In genomic region chr10:130108934-130109604, GRCh38 we compare ENCODE assay signal across 8 cellular contexts. TPM values are rescaled to one million over a fixed set of nuclear protein-coding genes. Genes with fewer than 3 reads are reported as not detected.
DNase-seq lines count a peak whose midpoint lies in the region; ATAC-seq, FAIRE-seq and TF ChIP-seq lines count a peak whose summit lies in the region.

No MANE protein-coding gene starts in this region.

- peaks cover 13% of the 10 kb centered on the region; the same call in 2 of the 3 replicates for H3K4me1 ChIP-seq in A549
- H3K4me1 ChIP-seq in HAP-1: peaks cover 8% of the 10 kb centered on the region
- H3K4me1 ChIP-seq in mesenchymal stem cell (ENCODE audit: control insufficient read depth, insufficient read depth, low read depth, low read length): peaks cover 11% of the 10 kb centered on the region

- in situ Hi-C loops in HAP-1 (cut with MboI; ENCODE audit: low sequenced_read_pairs): loop anchor here (25.0 kb wide), 1 partner anchor 247 kb away; no protein-coding TSS in a partner anchor

- peak overlapping the region; percentile 72 for H3K4me3 Mint-ChIP-seq in activated naive CD8-positive, alpha-beta T cell treated with anti-CD3 and anti-CD28 coated beads for 36 hours

- H3K27ac ChIP-seq in A549 (peak overlapping the region in 1 of 2 experiments; percentile 94; a peak in 3 of 6 replicates), mesenchymal stem cell (ENCODE audit: low read length, poor library complexity, severe bottlenecking) (no peak overlapping the region)

- H3K79me1 ChIP-seq in mesenchymal stem cell (replicated peaks; ENCODE audit: low read length, poor library complexity, severe bottlenecking): peaks cover 17% of the 10 kb centered on the region

- no peak for TF ChIP-seq POLR2A in A549 (IDR thresholded peaks at IDR 0.05; ENCODE audit: low read length)

- peak overlapping the region; percentile 84 for H3K27ac Mint-ChIP-seq in activated naive CD8-positive, alpha-beta T cell treated with anti-CD3 and anti-CD28 coated beads for 36 hours

- 60% methylated on average over 6 of the region's 6 CpGs for WGBS in A549 (ENCODE audit: missing lambda C conversion rate)
- 65% methylated on average over 6 of the region's 6 CpGs for WGBS in mesenchymal stem cell

- TF ChIP-seq EP300 in A549 (IDR thresholded peaks at IDR 0.05): no peak

- H3K9ac ChIP-seq in mesenchymal stem cell (ENCODE audit: low read length): peak overlapping the region; percentile 97

- no peak overlapping the region for H2BK15ac ChIP-seq in mesenchymal stem cell (ENCODE audit: low read depth, poor library complexity, severe bottlenecking)

- no peak overlapping the region for H3K14ac ChIP-seq in mesenchymal stem cell (ENCODE audit: low read length in 2 of 2)

- POLR2A ChIA-PET in A549 (lab: Yijun Ruan, JAX): interaction anchor here (0.5 to 2.9 kb wide), 10 partner anchors 10 to 138 kb away, joined by 3 to 188 read pairs (median 6); partner anchors contain the start of gene GLRX3

- H4K8ac ChIP-seq in mesenchymal stem cell (ENCODE audit: low read length): peak overlapping the region; percentile 43

- no peak overlapping the region for H4K91ac ChIP-seq in mesenchymal stem cell (ENCODE audit: low read length)

- peak overlapping the region; percentile 78 for H3K4me3 ChIP-seq in A549
- H3K4me3 ChIP-seq in HAP-1: peak overlapping the region; percentile 68
- H3K4me3 ChIP-seq in mesenchymal stem cell (ENCODE audit: insufficient read depth in 1 of 2, low read depth in 1 of 2, low read length in 2 of 2): peak overlapping the region in 1 of 2 experiments; percentile 98

- intact Hi-C loops in posterior vena cava (cut with DNase I): no loop called here

- DNase-seq in A549 (ENCODE audit: low read depth in 1 of 2, low spot score in 1 of 2): no peak
- DNase-seq in HAP-1 (ENCODE audit: low spot score in 2 of 2): no peak
- DNase-seq in activated naive CD8-positive, alpha-beta T cell treated with anti-CD3 and anti-CD28 coated beads for 36 hours: peak; percentile 15
- DNase-seq in mesenchymal stem cell: no peak
- DNase-seq in NCI-H2196 (lab: John Stamatoyannopoulos, UW; ENCODE audit: unreplicated experiment): no peak
- DNase-seq in posterior vena cava (ENCODE audit: low spot score): no peak
- DNase-seq in NCI-H2107 (lab: John Stamatoyannopoulos, UW): no peak

- no peak overlapping the region for H3K18ac ChIP-seq in mesenchymal stem cell (ENCODE audit: low read depth in 1 of 2, low read length in 2 of 2)

- ATAC-seq in A549: no peak
- no peak for ATAC-seq in GM21576 (IDR thresholded peaks at IDR 0.05; ENCODE audit: unreplicated experiment)

- CTCF ChIA-PET in A549 (lab: Yijun Ruan, JAX): interaction anchor here (0.6 to 3.2 kb wide), 17 partner anchors 10 to 1880 kb away, joined by 3 to 36 read pairs (median 5); partner anchors contain the start of gene GLRX3

- TF ChIP-seq RAD21 in A549 (conservative IDR thresholded peaks at IDR 0.05 in 1 of 2, IDR thresholded peaks at IDR 0.05 in 1 of 2): no peak

- H3K23ac ChIP-seq in mesenchymal stem cell (ENCODE audit: low read length in 2 of 2): no peak overlapping the region

- H3K36me3 Mint-ChIP-seq in activated naive CD8-positive, alpha-beta T cell treated with anti-CD3 and anti-CD28 coated beads for 36 hours: peaks cover 32% of the 10 kb centered on the region

- TF ChIP-seq CTCF in A549 (IDR thresholded peaks at IDR 0.05): no peak

- H3K27me3 ChIP-seq in HAP-1 (ENCODE audit: low read depth): no peaks in the 10 kb centered on the region
- H3K27me3 ChIP-seq in mesenchymal stem cell (ENCODE audit: control insufficient read depth in 1 of 2, insufficient read depth in 1 of 2, low read length in 2 of 2): no peaks in the 10 kb centered on the region

- peak overlapping the region; percentile 41 for H2AK5ac ChIP-seq in mesenchymal stem cell (ENCODE audit: low read length, severe bottlenecking)

- H3K9me3 ChIP-seq in A549 (no peaks in the 10 kb centered on the region), HAP-1 (no peaks in the 10 kb centered on the region; the same call in 1 of the 2 replicates), mesenchymal stem cell (ENCODE audit: control insufficient read depth, low read length) (no peaks in the 10 kb centered on the region)

- no peak overlapping the region for H2BK5ac ChIP-seq in mesenchymal stem cell (ENCODE audit: low read depth, low read length, poor library complexity, severe bottlenecking)

- H3K4ac ChIP-seq in mesenchymal stem cell (ENCODE audit: low read depth in 1 of 2, low read length in 2 of 2): no peak overlapping the region

- peaks cover 2% of the 10 kb centered on the region for H3K9me3 Mint-ChIP-seq in activated naive CD8-positive, alpha-beta T cell treated with anti-CD3 and anti-CD28 coated beads for 36 hours

- H3K4me1 Mint-ChIP-seq in activated naive CD8-positive, alpha-beta T cell treated with anti-CD3 and anti-CD28 coated beads for 36 hours: peaks cover 40% of the 10 kb centered on the region

- no peak for FAIRE-seq in A549 (lab: Jason Lieb, UNC)

- no peaks in the 10 kb centered on the region; the same call in 1 of the 2 replicates for H3K36me3 ChIP-seq in HAP-1 (replicated peaks)
- peaks cover 3 to 6% of the 10 kb centered on the region in 2 experiments for H3K36me3 ChIP-seq in mesenchymal stem cell (ENCODE audit: control insufficient read depth in 1 of 2, insufficient read depth in 2 of 2, low read depth in 1 of 2, low read length in 2 of 2)

- no peak overlapping the region for H2AFZ ChIP-seq in mesenchymal stem cell (ENCODE audit: low read depth, low read length)

- no peaks in the 10 kb centered on the region for H3K27me3 Mint-ChIP-seq in activated naive CD8-positive, alpha-beta T cell treated with anti-CD3 and anti-CD28 coated beads for 36 hours

- H2BK12ac ChIP-seq in mesenchymal stem cell (ENCODE audit: low read length in 2 of 2): peak overlapping the region in 1 of 2 experiments; percentile 61

- H3K4me2 ChIP-seq in A549 (peak overlapping the region; percentile 88), mesenchymal stem cell (ENCODE audit: low read length, poor library complexity, severe bottlenecking) (peak overlapping the region; percentile 99)

- no peak overlapping the region for H2BK120ac ChIP-seq in mesenchymal stem cell (ENCODE audit: low read depth, low read length)

TF ChIP-seq in A549, 52 proteins besides CTCF, POLR2A, EP300 and RAD21:
- TF ChIP-seq HOXB13 (CRISPR knock-in tag; IDR thresholded peaks at IDR 0.05; ENCODE audit: low read depth) (no peak), MYC (IDR thresholded peaks at IDR 0.05; ENCODE audit: borderline replicate concordance, low read length) (no peak), RCOR1 (IDR thresholded peaks at IDR 0.05; ENCODE audit: low read depth, low read length) (no peak), POLR2AphosphoS2 (conservative IDR thresholded peaks at IDR 0.05; ENCODE audit: low read length) (no peak), HDAC2 (IDR thresholded peaks at IDR 0.05) (no peak), CBX8 (IDR thresholded peaks at IDR 0.05) (no peak)

RNA-seq across cellular contexts. Expression of gene C10orf143, which starts 1.6 kb away (rescaled TPM):
- polyA plus RNA-seq in A549 (2011; rRNA removed) (1.5 and 1.6 TPM in 2 replicates), A549 (2017; fragmentation: RNase III; extraction: RNeasy Plus Mini Kit Qiagen cat#74134 plus additional on column Dnase treatment) (1.2 to 1.6 TPM (median 1.5 TPM) in 3 replicates)
- 0.44 and 0.58 TPM in 2 replicates for polyA plus RNA-seq in A549 (2012; cell fraction: cytosol; rRNA removed)
- polyA plus RNA-seq in A549 (2012; cell fraction: nucleus; rRNA removed): 0.89 and 0.92 TPM in 2 replicates
- polyA minus RNA-seq in A549 (2011; rRNA and poly(A)+ RNA removed): 0.92 and 0.95 TPM in 2 replicates
- 1 to 10 TPM; 3.3 to 3.8 TPM for total RNA-seq in activated naive CD8-positive, alpha-beta T cell treated with anti-CD3 and anti-CD28 coated beads for 36 hours
- 1.1 TPM for polyA plus RNA-seq in mesenchymal stem cell (2013, experiment 1 of 2)
- polyA plus RNA-seq in mesenchymal stem cell (2013, experiment 2 of 2): 1.2 TPM
- 1 to 10 TPM; 3.1 to 3.2 TPM for total RNA-seq in posterior vena cava

RNA-seq across cellular contexts. Expression of gene GLRX3, which starts 27.1 kb away (rescaled TPM):
- 185 and 219 TPM in 2 replicates for polyA plus RNA-seq in A549 (2011; rRNA removed)
- polyA plus RNA-seq in A549 (2012; cell fraction: cytosol; rRNA removed): 136 and 170 TPM in 2 replicates
- 77.4 and 87.5 TPM in 2 replicates for polyA plus RNA-seq in A549 (2012; cell fraction: nucleus; rRNA removed)
- 139 to 167 TPM (median 153 TPM) in 3 replicates for polyA plus RNA-seq in A549 (2017; fragmentation: RNase III; extraction: RNeasy Plus Mini Kit Qiagen cat#74134 plus additional on column Dnase treatment)
- polyA minus RNA-seq in A549 (2011; rRNA and poly(A)+ RNA removed): 24.1 and 26.4 TPM in 2 replicates
- 100 to 1,000 TPM; 142 to 146 TPM for total RNA-seq in activated naive CD8-positive, alpha-beta T cell treated with anti-CD3 and anti-CD28 coated beads for 36 hours
- polyA plus RNA-seq in mesenchymal stem cell (2013, experiment 1 of 2): 136 TPM
- 138 TPM for polyA plus RNA-seq in mesenchymal stem cell (2013, experiment 2 of 2)
- total RNA-seq in posterior vena cava: 10 to 100 TPM; 48.6 to 73.8 TPM
